ENCODE assay signal across 14 cellular contexts in genomic region chr2:144402282-144402681, GRCh38.
A peak's percentile ranks its signal among the peaks of the same experiment; 100 is the strongest.
DNase-seq lines count a peak whose midpoint lies in the region; ATAC-seq and TF ChIP-seq lines count a peak whose summit lies in the region.
"Had no signal": no experiment of that assay in that cellular context is flagged by ENCODE, and none has a peak within 500 bp of the region (broad histone marks: within the 10 kb centered on the region; RNA-seq: fewer than 3 reads in every experiment).

No MANE protein-coding gene starts in this region.

- peaks cover 4% of the 10 kb centered on the region for H3K4me1 Mint-ChIP-seq in T-helper 2 cell treated with Interferon-gamma antibody and Interleukin-4, amounts not matched to agents 5 μg/mL and 100 μg/mL, for 36 hours (ENCODE audit: low read depth)
- H3K4me1 Mint-ChIP-seq in endothelial cell (ENCODE audit: unreplicated experiment) = no peaks in the 10 kb centered on the region

- no peaks in the 10 kb centered on the region for H3K9me3 ChIP-seq in esophagus squamous epithelium
- no peaks in the 10 kb centered on the region for H3K9me3 ChIP-seq in mesodermal cell (ENCODE audit: control insufficient read depth, low read length)
- no peaks in the 10 kb centered on the region for H3K9me3 ChIP-seq in upper lobe of left lung
- H3K9me3 ChIP-seq: A549, breast epithelium had no signal

- ATAC-seq in upper lobe of left lung (ENCODE audit: low FRiP score in 2 of 2) (peak in 1 of 2 donors; percentile 34), HG02571 (IDR thresholded peaks at IDR 0.05; ENCODE audit: unreplicated experiment) (no peak)
- ATAC-seq: A549, foreskin keratinocyte had no signal

- peaks cover 0 to 30% (median 0%) of the 10 kb centered on the region in 3 donors for H3K36me3 ChIP-seq in esophagus squamous epithelium
- H3K36me3 ChIP-seq in mesodermal cell (ENCODE audit: control insufficient read depth, insufficient read depth, low read length) = peaks cover 86% of the 10 kb centered on the region
- H3K36me3 ChIP-seq in upper lobe of left lung = peaks cover 6 to 53% (median 16%) of the 10 kb centered on the region in 4 donors
- H3K36me3 ChIP-seq: breast epithelium had no signal

- H3K4me3 Mint-ChIP-seq in T-helper 2 cell treated with Interferon-gamma antibody and Interleukin-4, amounts not matched to agents 5 μg/mL and 100 μg/mL, for 36 hours = no peak overlapping the region
- no peak overlapping the region for H3K4me3 Mint-ChIP-seq in endothelial cell (ENCODE audit: unreplicated experiment)
- H3K4me3 Mint-ChIP-seq: naive B cell had no signal

- peaks cover 0 to 46% (median 2%) of the 10 kb centered on the region in 3 donors for H3K4me1 ChIP-seq in esophagus squamous epithelium
- peaks cover 17% of the 10 kb centered on the region for H3K4me1 ChIP-seq in mesodermal cell (ENCODE audit: control insufficient read depth, insufficient read depth, low read length, poor library complexity, severe bottlenecking)
- H3K4me1 ChIP-seq in upper lobe of left lung = peaks cover 0 to 11% (median 4%) of the 10 kb centered on the region in 4 donors
- H3K4me1 ChIP-seq: A549, breast epithelium, foreskin keratinocyte had no signal

- TF ChIP-seq CTCF in esophagus squamous epithelium (IDR thresholded peaks at IDR 0.05) = no peak
- TF ChIP-seq CTCF in upper lobe of left lung (IDR thresholded peaks at IDR 0.05) = no peak
- no peak for TF ChIP-seq CTCF in endothelial cell (IDR thresholded peaks at IDR 0.05; ENCODE audit: unreplicated experiment)

- peaks cover 16% of the 10 kb centered on the region for H3K36me3 Mint-ChIP-seq in T-helper 2 cell treated with Interferon-gamma antibody and Interleukin-4, amounts not matched to agents 5 μg/mL and 100 μg/mL, for 36 hours (ENCODE audit: low read depth)
- peaks cover 49% of the 10 kb centered on the region for H3K36me3 Mint-ChIP-seq in endothelial cell (ENCODE audit: low read depth, unreplicated experiment)

- DNase-seq in NCI-H82 (lab: John Stamatoyannopoulos, UW) (peak; percentile 79), NCI-H82 treated with DMSO at 0.1 percent for 48 hours (lab: John Stamatoyannopoulos, UW; ENCODE audit: unreplicated experiment) (no peak), esophagus squamous epithelium (lab: John Stamatoyannopoulos, UW) (no peak), upper lobe of left lung (no peak), endothelial cell (ENCODE audit: low spot score) (no peak)
- no peak for DNase-seq in T-helper 2 cell treated with Interferon-gamma antibody and Interleukin-4, amounts not matched to agents 5 μg/mL and 100 μg/mL, for 36 hours (ENCODE audit: low spot score)
- DNase-seq: activated T-cell treated with anti-CD3 and anti-CD28 coated beads, Interleukin-2, amount 50 U/mL, for 48 hours; DMS79; foreskin keratinocyte; naive B cell had no signal

- peak overlapping the region in 3 of 4 donors; percentile 17 to 56 (median 51) for H3K27ac ChIP-seq in esophagus squamous epithelium
- H3K27ac ChIP-seq in mesodermal cell (ENCODE audit: low read depth, low read length, severe bottlenecking) = peak overlapping the region; percentile 54
- H3K27ac ChIP-seq in upper lobe of left lung = peak overlapping the region in 3 of 4 donors; percentile 32 to 55 (median 37)
- H3K27ac ChIP-seq: A549, breast epithelium, foreskin keratinocyte had no signal

- intact Hi-C loops in esophagus squamous epithelium (cut with DNase I) = no loop called here

- no peaks in the 10 kb centered on the region for H3K27me3 Mint-ChIP-seq in T-helper 2 cell treated with Interferon-gamma antibody and Interleukin-4, amounts not matched to agents 5 μg/mL and 100 μg/mL, for 36 hours (ENCODE audit: low read depth)
- peaks cover 2% of the 10 kb centered on the region for H3K27me3 Mint-ChIP-seq in endothelial cell (ENCODE audit: unreplicated experiment)
- H3K27me3 Mint-ChIP-seq: naive B cell had no signal

- H3K27ac Mint-ChIP-seq in T-helper 2 cell treated with Interferon-gamma antibody and Interleukin-4, amounts not matched to agents 5 μg/mL and 100 μg/mL, for 36 hours = no peak overlapping the region
- H3K27ac Mint-ChIP-seq in endothelial cell (ENCODE audit: unreplicated experiment) = no peak overlapping the region

- TF ChIP-seq EP300 in upper lobe of left lung (IDR thresholded peaks at IDR 0.05) = no peak

- H3K4me3 ChIP-seq in esophagus squamous epithelium (no peak overlapping the region), mesodermal cell (ENCODE audit: extremely low read depth, insufficient read depth, low read length, poor library complexity, severe bottlenecking) (no peak overlapping the region), upper lobe of left lung (no peak overlapping the region)
- H3K4me3 ChIP-seq: A549, breast epithelium had no signal

- no peaks in the 10 kb centered on the region for H3K9me3 Mint-ChIP-seq in T-helper 2 cell treated with Interferon-gamma antibody and Interleukin-4, amounts not matched to agents 5 μg/mL and 100 μg/mL, for 36 hours
- no peaks in the 10 kb centered on the region for H3K9me3 Mint-ChIP-seq in endothelial cell (ENCODE audit: unreplicated experiment)
- H3K9me3 Mint-ChIP-seq: naive B cell had no signal

- TF ChIP-seq POLR2A in esophagus squamous epithelium (IDR thresholded peaks at IDR 0.05) (no peak), upper lobe of left lung (IDR thresholded peaks at IDR 0.05) (no peak)

- H3K27me3 ChIP-seq in esophagus squamous epithelium (no peaks in the 10 kb centered on the region), upper lobe of left lung (no peaks in the 10 kb centered on the region)
- H3K27me3 ChIP-seq: breast epithelium had no signal

- WGBS in esophagus squamous epithelium, 2 donors = 50 to 73% methylated on average over 6 of the region's 6 CpGs
- WGBS in mesodermal cell (ENCODE audit: insufficient coverage in 2 of 2), 2 experiments = 20 to 87% methylated on average over 1 to 3 of the region's 6 CpGs
- WGBS in upper lobe of left lung, 2 donors = 73% methylated on average over 6 of the region's 6 CpGs
